In the genomic region with DNA sequence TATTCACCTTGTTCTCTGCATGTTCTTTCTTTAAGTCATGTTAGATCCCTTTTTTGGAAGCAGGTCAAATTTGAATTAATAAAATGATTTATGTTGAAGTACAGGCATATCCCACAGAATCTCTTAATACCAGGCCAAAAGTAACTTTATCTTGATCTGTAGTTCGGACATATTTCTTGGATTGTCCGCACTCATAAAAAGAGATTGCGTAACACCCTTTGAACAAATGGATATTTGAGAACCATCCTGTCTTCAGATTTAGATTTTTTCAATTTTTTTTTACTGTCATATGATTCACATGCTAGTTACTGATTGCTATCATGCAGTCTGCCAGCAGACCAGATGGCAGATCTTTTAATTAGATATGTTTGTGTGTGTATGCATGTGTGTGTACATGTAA, we compare ENCODE assay signal across 22 cellular contexts.
"Had no signal": no experiment of that assay in that cellular context is flagged by ENCODE, and none has a peak within 500 bp of the region (broad histone marks: within the 10 kb centered on the region; RNA-seq: fewer than 3 reads in every experiment).

No MANE protein-coding gene starts in this region.

- H2AFZ ChIP-seq: hepatocyte had no signal

- H3K4me3 ChIP-seq: gastroesophageal sphincter, heart left ventricle, hepatocyte, lung, prostate gland, right atrium auricular region, suprapubic skin, vagina had no signal

- H3K27me3 ChIP-seq: foreskin keratinocyte, gastroesophageal sphincter, heart left ventricle, hepatocyte, neutrophil, right atrium auricular region, suprapubic skin, vagina had no signal

- H3K9me3 ChIP-seq: gastroesophageal sphincter, heart left ventricle, neutrophil, prostate gland, right atrium auricular region, suprapubic skin, vagina had no signal

- H3K36me3 ChIP-seq: gastroesophageal sphincter, heart left ventricle, neutrophil, prostate gland, right atrium auricular region, suprapubic skin, vagina had no signal

- H3K4me1 ChIP-seq: foreskin keratinocyte, gastroesophageal sphincter, prostate gland, right atrium auricular region, suprapubic skin had no signal

- H3K4me2 ChIP-seq: hepatocyte had no signal

- H3K79me2 ChIP-seq: hepatocyte had no signal

- DNase-seq: effector CD8-positive, alpha-beta T cell; endodermal cell; foreskin keratinocyte; heart left ventricle; kidney; natural killer cell; small intestine; stimulated activated CD4-positive, alpha-beta T cell treated with anti-CD3 and anti-CD28 coated beads, Interleukin-15, amount 100 ng/mL, for 24 hours; stimulated activated CD4-positive, alpha-beta T cell treated with anti-CD3 and anti-CD28 coated beads, Interleukin-4, amount 100 ng/mL, for 1 hour; stimulated activated CD8-positive, alpha-beta memory T cell treated with anti-CD3 and anti-CD28 coated beads, Interleukin-4, amount 100 ng/mL, for 48 hours; stimulated activated naive CD4-positive, alpha-beta T cell; stimulated activated naive CD8-positive, alpha-beta T cell treated with anti-CD3 and anti-CD28 coated beads, Interleukin-15, amount 100 ng/mL, for 72 hours had no signal

- FAIRE-seq: colon, kidney, small intestine had no signal

- H3K27ac ChIP-seq: epithelial cell of prostate, foreskin keratinocyte, gastroesophageal sphincter, heart left ventricle, hepatocyte, neutrophil, prostate gland, right atrium auricular region, suprapubic skin, vagina had no signal
